12 cellular contexts compared by ENCODE assay signal in genomic region chr4:184664445-184665210, GRCh38. TPM values are rescaled to one million over a fixed set of nuclear protein-coding genes. Genes with fewer than 3 reads are reported as not detected.
DNase-seq lines count a peak whose midpoint lies in the region; ATAC-seq, FAIRE-seq and TF ChIP-seq lines count a peak whose summit lies in the region.
"Had no signal": no experiment of that assay in that cellular context is flagged by ENCODE, and none has a peak within 500 bp of the region (broad histone marks: within the 10 kb centered on the region; RNA-seq: fewer than 3 reads in every experiment).

No MANE protein-coding gene starts in this region.

- H3K79me2 ChIP-seq in K562 (ENCODE audit: control insufficient read depth, insufficient read depth, low read length): no peaks in the 10 kb centered on the region

- BruUV-seq in K562 (replicated peaks; lab: Mats Ljungman, UMichigan): no TSS peak

- peaks cover 43% of the 10 kb centered on the region for H3K36me3 Mint-ChIP-seq in T-helper 2 cell treated with Interferon-gamma antibody and Interleukin-4, amounts not matched to agents 5 μg/mL and 100 μg/mL, for 36 hours (ENCODE audit: low read depth)
- peaks cover 28% of the 10 kb centered on the region for H3K36me3 Mint-ChIP-seq in activated T-helper 17 cell treated with anti-CD3 and anti-CD28 coated beads, Interleukin-2, amount 50 U/mL, for 72 hours (ENCODE audit: low read depth)

- no peaks in the 10 kb centered on the region for H3K9me1 ChIP-seq in K562 (ENCODE audit: control insufficient read depth, insufficient read depth, low read length)

- no peaks in the 10 kb centered on the region for H3K27me3 ChIP-seq in K562 (ENCODE audit: control insufficient read depth in 2 of 2, insufficient read depth in 2 of 2, low read length in 2 of 2)
- H3K27me3 ChIP-seq in lower lobe of right lung (ENCODE audit: low read depth): no peaks in the 10 kb centered on the region
- H3K27me3 ChIP-seq: stomach had no signal

- H3K27me3 Mint-ChIP-seq in T-helper 2 cell treated with Interferon-gamma antibody and Interleukin-4, amounts not matched to agents 5 μg/mL and 100 μg/mL, for 36 hours (ENCODE audit: low read depth): no peaks in the 10 kb centered on the region
- H3K27me3 Mint-ChIP-seq in activated T-helper 17 cell treated with anti-CD3 and anti-CD28 coated beads, Interleukin-2, amount 50 U/mL, for 72 hours: no peaks in the 10 kb centered on the region

- in situ Hi-C loops in K562 (cut with MboI): no loop called here

- POLR2A ChIA-PET in K562 (lab: Yijun Ruan, JAX): no interaction called here

- peak; percentile 83 for FAIRE-seq in K562 (lab: Jason Lieb, UNC)

- H3K9me3 ChIP-seq in K562 (replicated peaks; ENCODE audit: control insufficient read depth, insufficient read depth, low read depth, low read length) (no peaks in the 10 kb centered on the region), lower lobe of right lung (no peaks in the 10 kb centered on the region)
- H3K9me3 ChIP-seq: stomach had no signal

- no peak for TF ChIP-seq POLR2A in K562 (conservative IDR thresholded peaks at IDR 0.05)

- TF ChIP-seq RAD21 in Ishikawa (IDR thresholded peaks at IDR 0.05; ENCODE audit: low read depth) (no peak), K562 (CRISPR knock-in tag; conservative IDR thresholded peaks at IDR 0.05 in 1 of 2, IDR thresholded peaks at IDR 0.05 in 1 of 2) (no peak)

- no peak overlapping the region for H3K4me3 Mint-ChIP-seq in T-helper 2 cell treated with Interferon-gamma antibody and Interleukin-4, amounts not matched to agents 5 μg/mL and 100 μg/mL, for 36 hours
- H3K4me3 Mint-ChIP-seq in activated T-helper 17 cell treated with anti-CD3 and anti-CD28 coated beads, Interleukin-2, amount 50 U/mL, for 72 hours: no peak overlapping the region

- H3K4me3 ChIP-seq in K562: no peak overlapping the region
- H3K4me3 ChIP-seq in lower lobe of right lung: no peak overlapping the region
- H3K4me3 ChIP-seq: coronary artery, stomach had no signal

- DNase-seq in T-helper 2 cell treated with Interferon-gamma antibody and Interleukin-4, amounts not matched to agents 5 μg/mL and 100 μg/mL, for 36 hours (ENCODE audit: low spot score): no peak
- DNase-seq in T-helper 2 cell (no peak), K562 (ENCODE audit: extremely low read depth in 1 of 4, low spot score in 3 of 4) (peak; percentile 58 to 73 (median 64)), lower lobe of right lung (no peak)
- DNase-seq: activated effector memory CD4-positive, alpha-beta T cell treated with anti-CD3 and anti-CD28 coated beads, Interleukin-2, amount 50 U/mL, for 16 hours; NCI-H524; stomach had no signal

- H3K27ac Mint-ChIP-seq in T-helper 2 cell treated with Interferon-gamma antibody and Interleukin-4, amounts not matched to agents 5 μg/mL and 100 μg/mL, for 36 hours: peak overlapping the region; percentile 32
- H3K27ac Mint-ChIP-seq in activated T-helper 17 cell treated with anti-CD3 and anti-CD28 coated beads, Interleukin-2, amount 50 U/mL, for 72 hours: no peak overlapping the region

- H3K4me1 Mint-ChIP-seq in T-helper 2 cell treated with Interferon-gamma antibody and Interleukin-4, amounts not matched to agents 5 μg/mL and 100 μg/mL, for 36 hours (ENCODE audit: low read depth): peaks cover 31% of the 10 kb centered on the region
- peaks cover 16% of the 10 kb centered on the region for H3K4me1 Mint-ChIP-seq in activated T-helper 17 cell treated with anti-CD3 and anti-CD28 coated beads, Interleukin-2, amount 50 U/mL, for 72 hours

- TF ChIP-seq CTCF in K562 (IDR thresholded peaks at IDR 0.05 in 2 of 3, conservative IDR thresholded peaks at IDR 0.05 in 1 of 3; ENCODE audit: insufficient read depth in 2 of 3, low read depth in 1 of 3, low read length in 3 of 3) (no peak), lower lobe of right lung (IDR thresholded peaks at IDR 0.05) (no peak)

- no peaks in the 10 kb centered on the region for H4K20me1 ChIP-seq in K562 (replicated peaks; ENCODE audit: control insufficient read depth, insufficient read depth, low read length)

- peak; percentile 100 for ATAC-seq in K562
- peak; percentile 56 to 68 for ATAC-seq in lower lobe of right lung
- no peak for ATAC-seq in GM18517 (IDR thresholded peaks at IDR 0.05; ENCODE audit: unreplicated experiment)
- no peak for ATAC-seq in activated T-helper 17 cell treated with anti-CD3 and anti-CD28 coated beads, Interleukin-2, amount 50 U/mL, for 72 hours (replicated peaks)
- no peak for ATAC-seq in HG03571 (IDR thresholded peaks at IDR 0.05; ENCODE audit: unreplicated experiment)

- H3K9ac ChIP-seq in K562 (ENCODE audit: insufficient read depth in 1 of 2, low read depth in 2 of 2, low read length in 2 of 2): no peak overlapping the region

- intact Hi-C loops in K562 (cut with micrococcal nuclease): no loop called here
- intact Hi-C loops in lower lobe of right lung (cut with DNase I): no loop called here

- peak overlapping the region; percentile 76 for H2AFZ ChIP-seq in K562 (ENCODE audit: low read depth, low read length)

- no peak overlapping the region for H3K4me2 ChIP-seq in K562 (ENCODE audit: insufficient read depth, low read length)

- H3K4me1 ChIP-seq in K562 (replicated peaks in 1 of 2; ENCODE audit: control insufficient read depth in 2 of 2, insufficient read depth in 2 of 2, low read length in 2 of 2) (no peaks in the 10 kb centered on the region; a peak in 1 of 5 replicates), lower lobe of right lung (peaks cover 8% of the 10 kb centered on the region)

- no peak overlapping the region for H3K27ac ChIP-seq in K562 (ENCODE audit: extremely low read depth, low read depth, low read length)
- H3K27ac ChIP-seq in lower lobe of right lung: no peak overlapping the region
- H3K27ac ChIP-seq: coronary artery, stomach had no signal

- peaks cover 8% of the 10 kb centered on the region for H3K9me3 Mint-ChIP-seq in T-helper 2 cell treated with Interferon-gamma antibody and Interleukin-4, amounts not matched to agents 5 μg/mL and 100 μg/mL, for 36 hours
- H3K9me3 Mint-ChIP-seq in activated T-helper 17 cell treated with anti-CD3 and anti-CD28 coated beads, Interleukin-2, amount 50 U/mL, for 72 hours: no peaks in the 10 kb centered on the region

- CTCF ChIA-PET in K562 (lab: Yijun Ruan, JAX; ENCODE audit: low intra/inter-chr PET ratio): no interaction called here

- 52% methylated on average over 6 of the region's 6 CpGs for WGBS in K562 (ENCODE audit: insufficient coverage, low coverage, missing lambda C conversion rate)

- H3K36me3 ChIP-seq in K562 (ENCODE audit: control insufficient read depth, insufficient read depth, low read length) (peaks cover 26% of the 10 kb centered on the region; the same call in 2 of the 3 replicates), lower lobe of right lung (peaks cover 39% of the 10 kb centered on the region)

- TF ChIP-seq EP300 in Ishikawa (IDR thresholded peaks at IDR 0.05; ENCODE audit: borderline replicate concordance) (no peak), K562 (IDR thresholded peaks at IDR 0.05; ENCODE audit: low read length) (no peak)

TF ChIP-seq in Ishikawa, 13 proteins besides CTCF, POLR2A, EP300 and RAD21 (continues in another document):
- TF ChIP-seq CEBPB (IDR thresholded peaks at IDR 0.05) (no peak), TCF12 (IDR thresholded peaks at IDR 0.05; ENCODE audit: low read depth) (no peak), NFIC (IDR thresholded peaks at IDR 0.05) (no peak)

TF ChIP-seq in K562, 482 proteins besides CTCF, POLR2A, EP300 and RAD21 (continues in another document):
- no peak for TF ChIP-seq PHB2 (IDR thresholded peaks at IDR 0.05; ENCODE audit: low read depth)
- TF ChIP-seq ZNF143 (CRISPR knock-in tag; IDR thresholded peaks at IDR 0.05): peak; percentile 84

RNA-seq across cellular contexts. Expression of gene PRIMPOL, which starts 15.1 kb away (rescaled TPM):
- 17.5 and 57.3 TPM in 2 replicates for total RNA-seq in K562 (2011; cell fraction: chromatin; rRNA removed; ENCODE audit: low replicate concordance)
- 7.0 and 11.7 TPM in 2 replicates for total RNA-seq in K562 (2011; cell fraction: nucleolus; rRNA removed)
- 14.9 and 18.1 TPM in 2 replicates for total RNA-seq in K562 (2011; cell fraction: nucleoplasm; rRNA removed)
- 11.3 and 16.8 TPM in 2 replicates for total RNA-seq in K562 (2014; rRNA removed)
- total RNA-seq in K562 (2014; rRNA removed; fragmentation: Illumina TruSeq; extraction: Trizol): 22.5 and 25.4 TPM in 2 replicates
- 19.5 and 23.3 TPM in 2 replicates for total RNA-seq in K562 (2015; rRNA removed; fragmentation: Illumina TruSeq; extraction: Trizol)
- 14.3 and 14.9 TPM in 2 replicates for total RNA-seq in K562 (2021)
- polyA plus RNA-seq in K562 (2011; rRNA removed): 30.0 and 32.0 TPM in 2 replicates
- polyA plus RNA-seq in K562 (2011; cell fraction: cytosol; rRNA removed): 3.4 and 10.0 TPM in 2 replicates
- polyA plus RNA-seq in K562 (2011; cell fraction: nucleus; rRNA removed): 8.5 and 20.0 TPM in 2 replicates
- polyA plus RNA-seq in K562 (2012): 18.2 and 22.5 TPM in 2 replicates
- polyA plus RNA-seq in K562 (2014; fragmentation: Illumina TruSeq; extraction: Trizol): 16.1 and 17.9 TPM in 2 replicates
- polyA plus RNA-seq in K562 (2014; fragmentation: Nextera tagmentation; extraction: Ambion mirVana): 10 to 100 TPM; 11.0 to 14.2 TPM
- polyA plus RNA-seq in K562 (2014; rRNA removed): 14.7 and 19.2 TPM in 2 replicates
- polyA minus RNA-seq in K562 (2011; rRNA and poly(A)+ RNA removed): 11.3 and 11.9 TPM in 2 replicates
- polyA minus RNA-seq in K562 (2011; cell fraction: cytosol; rRNA and poly(A)+ RNA removed): 4.1 and 4.6 TPM in 2 replicates
- 4.6 and 9.6 TPM in 2 replicates for polyA minus RNA-seq in K562 (2011; cell fraction: nucleus; rRNA and poly(A)+ RNA removed)
- total RNA-seq in lower lobe of right lung: 14.0 TPM
- 10 to 100 TPM; 17.0 to 23.6 TPM for total RNA-seq in activated T-helper 17 cell treated with anti-CD3 and anti-CD28 coated beads, Interleukin-2, amount 50 U/mL, for 72 hours

RNA-seq across cellular contexts. Expression of gene CASP3, which starts 15.4 kb away (rescaled TPM):
- 3.0 and 10.7 TPM in 2 replicates for total RNA-seq in K562 (2011; cell fraction: chromatin; rRNA removed; ENCODE audit: low replicate concordance)
- total RNA-seq in K562 (2011; cell fraction: nucleolus; rRNA removed): 3.0 and 3.9 TPM in 2 replicates
- total RNA-seq in K562 (2011; cell fraction: nucleoplasm; rRNA removed): 5.9 and 10.9 TPM in 2 replicates
- total RNA-seq in K562 (2014; rRNA removed): 22.0 and 24.9 TPM in 2 replicates
- total RNA-seq in K562 (2014; rRNA removed; fragmentation: Illumina TruSeq; extraction: Trizol): 38.3 and 41.2 TPM in 2 replicates
- 37.9 and 40.1 TPM in 2 replicates for total RNA-seq in K562 (2015; rRNA removed; fragmentation: Illumina TruSeq; extraction: Trizol)
- 26.4 and 28.7 TPM in 2 replicates for total RNA-seq in K562 (2021)
- polyA plus RNA-seq in K562 (2011; rRNA removed): 32.8 and 38.6 TPM in 2 replicates
- polyA plus RNA-seq in K562 (2011; cell fraction: cytosol; rRNA removed): 6.6 and 15.4 TPM in 2 replicates
- polyA plus RNA-seq in K562 (2011; cell fraction: nucleus; rRNA removed): 7.5 and 12.3 TPM in 2 replicates
- polyA plus RNA-seq in K562 (2012): 25.0 and 26.4 TPM in 2 replicates
- 31.4 and 31.8 TPM in 2 replicates for polyA plus RNA-seq in K562 (2014; fragmentation: Illumina TruSeq; extraction: Trizol)
- polyA plus RNA-seq in K562 (2014; fragmentation: Nextera tagmentation; extraction: Ambion mirVana): 10 to 100 TPM; 17.6 to 39.3 TPM
- 29.9 and 30.3 TPM in 2 replicates for polyA plus RNA-seq in K562 (2014; rRNA removed)
- polyA minus RNA-seq in K562 (2011; rRNA and poly(A)+ RNA removed): 21.6 and 22.6 TPM in 2 replicates
- polyA minus RNA-seq in K562 (2011; cell fraction: cytosol; rRNA and poly(A)+ RNA removed): 8.4 and 10.9 TPM in 2 replicates
- polyA minus RNA-seq in K562 (2011; cell fraction: nucleus; rRNA and poly(A)+ RNA removed): 2.6 and 6.4 TPM in 2 replicates
- 17.8 TPM for total RNA-seq in lower lobe of right lung
- total RNA-seq in activated T-helper 17 cell treated with anti-CD3 and anti-CD28 coated beads, Interleukin-2, amount 50 U/mL, for 72 hours: 10 to 100 TPM; 65.2 to 84.9 TPM

Comparison
In these comparisons a context has a peak if more than half of its experiments do, and no peak if none do; other contexts are left out.
1. DNase-seq: peak in K562 (4 of 4); none in T-helper 2 cell treated with Interferon-gamma antibody and Interleukin-4, amounts not matched to agents 5 μg/mL and 100 μg/mL, for 36 hours (single experiment), T-helper 2 cell (0 of 5) and lower lobe of right lung (single experiment).
2. ATAC-seq: peak in K562 (single experiment) and lower lobe of right lung (2 of 2); none in GM18517 (single experiment), activated T-helper 17 cell treated with anti-CD3 and anti-CD28 coated beads, Interleukin-2, amount 50 U/mL, for 72 hours (single experiment) and HG03571 (single experiment).